ENCODE assay signal across 23 cellular contexts in genomic region chr15:95350908-95351307, GRCh38.
"Had no signal": no experiment of that assay in that cellular context is flagged by ENCODE, and none has a peak within 500 bp of the region (broad histone marks: within the 10 kb centered on the region; RNA-seq: fewer than 3 reads in every experiment).

No MANE protein-coding gene starts in this region.

- ATAC-seq: Panc1, PC-3, SK-N-SH treated with all-trans-retinoic acid at 6 μM for 48 hours had no signal

- DNase-seq: KBM-7; NCI-H1092; NCI-H1105 treated with DMSO at 0.1 percent for 48 hours; NCI-H1417 treated with DMSO at 0.1 percent for 48 hours; NCI-H146; NCI-H1694 treated with DMSO at 0.1 percent for 48 hours; NCI-H1930; NCI-H2081; NCI-H2107; NCI-H2171; NCI-H226; NCI-H446; NCI-H510A; NCI-H524 treated with DMSO at 0.1 percent for 48 hours; NCI-H69; NCI-H774; NK-92 treated with Interleukin-12 subunit alpha and Interleukin-12 subunit beta, amount 100 ng/mL, for 24 hours; PC-3; SHP77; T-helper 1 cell had no signal

- H3K27ac ChIP-seq: RWPE1 had no signal
